Comparison of ENCODE assay signal across 21 cellular contexts in the genomic region with DNA sequence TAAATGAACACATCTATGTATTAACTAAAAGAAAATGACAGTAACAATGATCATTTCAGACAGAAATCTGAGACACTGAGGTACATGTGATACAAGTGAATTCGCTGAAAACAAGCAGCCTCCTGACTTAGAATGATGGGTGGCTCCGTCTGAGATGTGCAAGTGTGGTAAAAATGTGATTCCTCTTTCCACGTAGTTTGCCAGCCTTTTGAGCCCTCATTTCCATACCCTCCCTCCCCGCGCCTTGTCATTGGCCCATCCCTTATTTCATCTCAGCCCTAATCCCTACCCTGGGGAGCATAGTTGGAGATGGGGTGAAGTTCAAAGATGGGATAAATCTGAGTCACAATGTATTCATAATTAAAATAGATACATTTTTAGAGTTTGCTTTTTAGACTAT.
"Had no signal": no experiment of that assay in that cellular context is flagged by ENCODE, and none has a peak within 500 bp of the region (broad histone marks: within the 10 kb centered on the region; RNA-seq: fewer than 3 reads in every experiment).

No MANE protein-coding gene starts in this region.

- H3K9me3 Mint-ChIP-seq: endodermal cell, neural crest cell had no signal

- H3K36me3 ChIP-seq: esophagus squamous epithelium, lower lobe of right lung, neutrophil, pancreas, right lobe of liver, stomach, thyroid gland had no signal

- H3K4me1 ChIP-seq: esophagus squamous epithelium, lower lobe of right lung, pancreas, right lobe of liver had no signal

- DNase-seq: dorsolateral prefrontal cortex; effector CD4-positive, alpha-beta T cell; endodermal cell; esophagus squamous epithelium; left ventricle myocardium superior; lower lobe of right lung; mucosa of descending colon; naive B cell; pancreas; right lobe of liver; stimulated activated CD4-positive, alpha-beta T cell treated with anti-CD3 and anti-CD28 coated beads, Interleukin-2, amount 100 ng/mL, for 24 hours; stimulated activated CD4-positive, alpha-beta T cell treated with anti-CD3 and anti-CD28 coated beads, Interleukin-4, amount 100 ng/mL, for 24 hours; stimulated activated naive CD4-positive, alpha-beta T cell treated with Interleukin-2 at 50 U/mL for 16 hours; stomach; thyroid gland; trophoblast cell had no signal

- H3K4me3 ChIP-seq: dorsolateral prefrontal cortex, esophagus squamous epithelium, lower lobe of right lung, mucosa of descending colon, pancreas, right lobe of liver, stomach, thyroid gland had no signal

- H3K4me1 Mint-ChIP-seq: naive B cell; stimulated activated effector memory CD8-positive, alpha-beta T cell treated with anti-CD3 and anti-CD28 coated beads, Interleukin-12 subunit alpha, Interleukin-12 subunit beta, amount 100 ng/mL, for 72 hours had no signal

- H3K27ac ChIP-seq: dorsolateral prefrontal cortex, esophagus squamous epithelium, lower lobe of right lung, neutrophil, pancreas, right lobe of liver, stomach, thyroid gland had no signal

- H3K9me3 ChIP-seq: esophagus squamous epithelium, lower lobe of right lung, mucosa of descending colon, neutrophil, pancreas, right lobe of liver, stomach, thyroid gland had no signal

- H3K27ac Mint-ChIP-seq: endodermal cell; naive B cell; natural killer cell treated with Interleukin-12 subunit alpha and Interleukin-12 subunit beta and Interleukin-15 and Interleukin-18, amount 100 ng/mL, for 72 hours; progenitor cell of endocrine pancreas; stimulated activated effector memory CD8-positive, alpha-beta T cell treated with anti-CD3 and anti-CD28 coated beads, Interleukin-12 subunit alpha, Interleukin-12 subunit beta, amount 100 ng/mL, for 72 hours had no signal

- ATAC-seq: left ventricle myocardium superior; lower lobe of right lung; mucosa of descending colon; natural killer cell treated with Interleukin-12 subunit alpha and Interleukin-12 subunit beta and Interleukin-15 and Interleukin-18, amount 100 ng/mL, for 72 hours; pancreas; right lobe of liver; stimulated activated effector memory CD8-positive, alpha-beta T cell treated with anti-CD3 and anti-CD28 coated beads, Interleukin-12 subunit alpha, Interleukin-12 subunit beta, amount 100 ng/mL, for 72 hours had no signal

- H3K36me3 Mint-ChIP-seq: naive B cell; natural killer cell treated with Interleukin-12 subunit alpha and Interleukin-12 subunit beta and Interleukin-15 and Interleukin-18, amount 100 ng/mL, for 72 hours; stimulated activated effector memory CD8-positive, alpha-beta T cell treated with anti-CD3 and anti-CD28 coated beads, Interleukin-12 subunit alpha, Interleukin-12 subunit beta, amount 100 ng/mL, for 72 hours had no signal

- H3K27me3 ChIP-seq: esophagus squamous epithelium, neutrophil, pancreas, right lobe of liver, stomach, thyroid gland had no signal

- H3K27me3 Mint-ChIP-seq: natural killer cell treated with Interleukin-12 subunit alpha and Interleukin-12 subunit beta and Interleukin-15 and Interleukin-18, amount 100 ng/mL, for 72 hours; progenitor cell of endocrine pancreas had no signal

- H3K4me3 Mint-ChIP-seq: endodermal cell; naive B cell; natural killer cell treated with Interleukin-12 subunit alpha and Interleukin-12 subunit beta and Interleukin-15 and Interleukin-18, amount 100 ng/mL, for 72 hours; neural crest cell; stimulated activated effector memory CD8-positive, alpha-beta T cell treated with anti-CD3 and anti-CD28 coated beads, Interleukin-12 subunit alpha, Interleukin-12 subunit beta, amount 100 ng/mL, for 72 hours had no signal
